ENCODE assay signal across 8 cellular contexts in genomic region chr16:4373909-4374742, GRCh38. TPM values are rescaled to one million over a fixed set of nuclear protein-coding genes. Genes with fewer than 3 reads are reported as not detected.
DNase-seq lines count a peak whose midpoint lies in the region; ATAC-seq and TF ChIP-seq lines count a peak whose summit lies in the region.

No MANE protein-coding gene starts in this region.

- H3K36me3 Mint-ChIP-seq in GM23338 (ENCODE audit: low read depth): peaks cover 3% of the 10 kb centered on the region; the same call in 1 of the 3 replicates

- H3K4me3 ChIP-seq in GM23338: peak overlapping the region; percentile 73
- peak overlapping the region; percentile 59 to 69 for H3K4me3 ChIP-seq in right atrium auricular region
- H3K4me3 ChIP-seq in retinal pigment epithelial cell (ENCODE audit: low read length): peak overlapping the region; percentile 84

- DNase-seq in GM23338 (ENCODE audit: low spot score): peak; percentile 79
- peak; percentile 98 for DNase-seq in amniotic epithelial cell (ENCODE audit: low read depth)
- DNase-seq in right atrium auricular region (ENCODE audit: low spot score): peak; percentile 89
- peak; percentile 74 for DNase-seq in retinal pigment epithelial cell (ENCODE audit: low read depth)
- DNase-seq in NCI-H524 treated with DMSO at 0.1 percent for 48 hours (lab: John Stamatoyannopoulos, UW): no peak
- no peak for DNase-seq in activated CD8-positive, alpha-beta memory T cell treated with anti-CD3 and anti-CD28 coated beads, Interleukin-2, amount 50 U/mL, for 48 hours
- no peak for DNase-seq in stimulated activated naive CD4-positive, alpha-beta T cell (lab: John Stamatoyannopoulos, UW)
- DNase-seq in 8988T: no peak

- H3K9me3 Mint-ChIP-seq in GM23338: no peaks in the 10 kb centered on the region

- peaks cover 48% of the 10 kb centered on the region for H3K4me1 Mint-ChIP-seq in GM23338

- H4K20me1 ChIP-seq in GM23338 (replicated peaks; ENCODE audit: insufficient read depth): no peaks in the 10 kb centered on the region

- ATAC-seq in GM23338: peak; percentile 8

- peak overlapping the region; percentile 83 for H3K27ac ChIP-seq in GM23338 (ENCODE audit: low read depth)
- H3K27ac ChIP-seq in right atrium auricular region: peak overlapping the region; percentile 89 to 93

- H3K4me1 ChIP-seq in GM23338 (ENCODE audit: insufficient read depth) (peaks cover 56% of the 10 kb centered on the region), right atrium auricular region (peaks cover 0 to 96% of the 10 kb centered on the region in 2 donors)

- H3K36me3 ChIP-seq in GM23338 (ENCODE audit: insufficient read depth) (no peaks in the 10 kb centered on the region), right atrium auricular region (no peaks in the 10 kb centered on the region)

- H3K27me3 Mint-ChIP-seq in GM23338 (ENCODE audit: insufficient read depth, low read depth, poor library complexity): peaks cover 31% of the 10 kb centered on the region

- peaks cover 15% of the 10 kb centered on the region for H3K79me2 ChIP-seq in GM23338 (replicated peaks; ENCODE audit: insufficient read depth)

- H3K27me3 ChIP-seq in GM23338 (ENCODE audit: insufficient read depth) (peaks cover 3% of the 10 kb centered on the region; the same call in 1 of the 2 replicates), right atrium auricular region (no peaks in the 10 kb centered on the region)

- TF ChIP-seq CTCF in GM23338 (conservative IDR thresholded peaks at IDR 0.05; ENCODE audit: low read depth in 2 of 2) (no peak), right atrium auricular region (IDR thresholded peaks at IDR 0.05) (no peak), retinal pigment epithelial cell (conservative IDR thresholded peaks at IDR 0.05; ENCODE audit: low read depth, low read length) (no peak)

- peaks cover 22% of the 10 kb centered on the region; the same call in 1 of the 2 replicates for H3F3A ChIP-seq in GM23338 (replicated peaks; ENCODE audit: low read depth)

- no peak overlapping the region for H2AFZ ChIP-seq in GM23338

- H3K4me3 Mint-ChIP-seq in GM23338: peak overlapping the region; percentile 57

- H3K27ac Mint-ChIP-seq in GM23338: no peak overlapping the region

- no peaks in the 10 kb centered on the region for H3K9me3 ChIP-seq in right atrium auricular region

- H3K9me2 ChIP-seq in GM23338 (ENCODE audit: insufficient read depth): no peaks in the 10 kb centered on the region

- peak overlapping the region; percentile 94 for H3K4me2 ChIP-seq in GM23338

TF ChIP-seq in GM23338, 12 proteins besides CTCF, POLR2A, EP300 and RAD21:
- TF ChIP-seq POLR2AphosphoS5 (IDR thresholded peaks at IDR 0.05; ENCODE audit: low read depth) (0 out of 2 replicates have a peak, but pooled peaks have one; percentile 8), EZH2phosphoT487 (IDR thresholded peaks at IDR 0.05; ENCODE audit: unreplicated experiment) (no peak), JUNB (IDR thresholded peaks at IDR 0.05; ENCODE audit: unreplicated experiment) (peak; percentile 10)

RNA-seq across cellular contexts. Expression of gene VASN, which starts 2.5 kb away (rescaled TPM):
- 15.5 and 16.9 TPM in 2 replicates for total RNA-seq in GM23338 (2014; rRNA removed; shearing (Covaris generic))
- polyA plus RNA-seq in GM23338 (2016; fragmentation: Nextera tagmentation; extraction: Ambion mirVana): 7.1 and 8.0 TPM in 2 replicates
- total RNA-seq in right atrium auricular region: 10 to 100 TPM; 17.9 to 39.0 TPM

RNA-seq across cellular contexts. Expression of gene PAM16, which starts 23.0 kb away (rescaled TPM):
- total RNA-seq in GM23338 (2014; rRNA removed; shearing (Covaris generic)): 84.1 and 113 TPM in 2 replicates
- 283 and 331 TPM in 2 replicates for polyA plus RNA-seq in GM23338 (2016; fragmentation: Nextera tagmentation; extraction: Ambion mirVana)
- total RNA-seq in right atrium auricular region: 10 to 100 TPM; 54.6 to 85.7 TPM

RNA-seq across cellular contexts. Expression of gene CORO7, which starts 42.3 kb away (rescaled TPM):
- 40.5 and 46.4 TPM in 2 replicates for total RNA-seq in GM23338 (2014; rRNA removed; shearing (Covaris generic))
- 14.2 and 19.1 TPM in 2 replicates for polyA plus RNA-seq in GM23338 (2016; fragmentation: Nextera tagmentation; extraction: Ambion mirVana)
- total RNA-seq in right atrium auricular region: 10 to 100 TPM; 10.3 TPM

RNA-seq across cellular contexts. Expression of gene DNAJA3, which starts 51.5 kb away (rescaled TPM):
- 75.5 and 75.9 TPM in 2 replicates for total RNA-seq in GM23338 (2014; rRNA removed; shearing (Covaris generic))
- polyA plus RNA-seq in GM23338 (2016; fragmentation: Nextera tagmentation; extraction: Ambion mirVana): 46.6 and 56.3 TPM in 2 replicates
- 10 to 100 TPM; 47.6 to 50.5 TPM for total RNA-seq in right atrium auricular region

RNA-seq across cellular contexts. Expression of gene GLIS2, which starts 58.3 kb away (rescaled TPM):
- 9.0 and 10.2 TPM in 2 replicates for total RNA-seq in GM23338 (2014; rRNA removed; shearing (Covaris generic))
- 8.2 and 8.8 TPM in 2 replicates for polyA plus RNA-seq in GM23338 (2016; fragmentation: Nextera tagmentation; extraction: Ambion mirVana)
- total RNA-seq in right atrium auricular region: 10 to 100 TPM; 10.3 to 16.0 TPM

Comparison
In these comparisons a context has a peak if more than half of its experiments do, and no peak if none do; other contexts are left out.
1. DNase-seq: peak in GM23338 (single experiment), amniotic epithelial cell (single experiment), right atrium auricular region (single experiment) and retinal pigment epithelial cell (single experiment); none in NCI-H524 treated with DMSO at 0.1 percent for 48 hours (single experiment), activated CD8-positive, alpha-beta memory T cell treated with anti-CD3 and anti-CD28 coated beads, Interleukin-2, amount 50 U/mL, for 48 hours (single experiment), stimulated activated naive CD4-positive, alpha-beta T cell (0 of 6) and 8988T (single experiment).
2. Peak in every context shown above with its lines, with median percentiles within 50 percentile points of each other: H3K4me3 ChIP-seq.